In the genomic region with DNA sequence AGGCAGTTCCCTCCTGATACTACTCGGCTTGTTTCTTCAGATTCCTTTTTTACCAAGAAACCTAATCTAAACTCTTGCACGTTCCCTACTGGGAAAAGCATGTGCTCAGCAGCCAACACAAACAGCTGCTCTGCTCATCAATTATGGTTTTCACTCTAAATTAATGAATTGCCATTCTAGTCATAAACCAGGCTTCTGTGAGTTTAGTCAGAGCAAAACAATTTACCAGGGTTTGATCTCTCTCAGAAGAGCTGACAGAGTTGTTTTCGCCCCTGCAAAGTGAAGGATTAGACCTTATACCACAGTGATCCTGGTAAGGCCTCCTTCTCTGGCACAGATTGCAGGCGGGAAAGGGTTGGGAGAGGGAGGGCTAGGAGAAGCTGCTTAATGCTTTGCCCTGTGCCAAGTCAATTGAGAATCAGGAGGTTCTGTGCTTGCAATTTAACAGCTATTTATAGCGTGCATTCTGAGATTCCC, we compare ENCODE assay signal across 15 cellular contexts. TPM values are rescaled to one million over a fixed set of nuclear protein-coding genes. Genes with fewer than 3 reads are reported as not detected.
A peak's percentile ranks its signal among the peaks of the same experiment; 100 is the strongest.
DNase-seq lines count a peak whose midpoint lies in the region; ATAC-seq, FAIRE-seq and TF ChIP-seq lines count a peak whose summit lies in the region.
"Had no signal": no experiment of that assay in that cellular context is flagged by ENCODE, and none has a peak within 500 bp of the region (broad histone marks: within the 10 kb centered on the region; RNA-seq: fewer than 3 reads in every experiment).

No MANE protein-coding gene starts in this region.

- no peak overlapping the region for H3K4me3 Mint-ChIP-seq in stimulated activated memory B cell treated with anti-CD40 and anti-IgM and Interleukin-4, amounts not matched to agents 10 μg/mL and 1 μg/mL and 100 μg/mL, for 72 hours
- H3K4me3 Mint-ChIP-seq: immature natural killer cell had no signal

- H2BK120ac ChIP-seq in H1 (replicated peaks; ENCODE audit: low read depth, low read length), result no peak overlapping the region

- TF ChIP-seq RAD21 in H1 (IDR thresholded peaks at IDR 0.05 in 1 of 2, conservative IDR thresholded peaks at IDR 0.05 in 1 of 2; ENCODE audit: low read depth in 2 of 2, low read length in 2 of 2), result no peak

- H2BK12ac ChIP-seq in H1 (ENCODE audit: low read depth, low read length), result no peak overlapping the region

- H4K91ac ChIP-seq in H1 (replicated peaks; ENCODE audit: insufficient read length, low read length), result no peak overlapping the region

- H2AK5ac ChIP-seq in H1 (ENCODE audit: low read depth, low read length), result no peak overlapping the region

- H3K27ac Mint-ChIP-seq in stimulated activated memory B cell treated with anti-CD40 and anti-IgM and Interleukin-4, amounts not matched to agents 10 μg/mL and 1 μg/mL and 100 μg/mL, for 72 hours, result no peak overlapping the region
- H3K27ac Mint-ChIP-seq: immature natural killer cell had no signal

- H2BK15ac ChIP-seq in H1 (ENCODE audit: low read length), result no peak overlapping the region

- H4K8ac ChIP-seq in H1 (ENCODE audit: extremely low read depth, insufficient read depth, low read length), result no peak overlapping the region

- POLR2A ChIA-PET in H1 (lab: Charles Lee; ENCODE audit: partially characterized antibody), result no interaction called here

- H2BK5ac ChIP-seq in H1 (ENCODE audit: low read depth, low read length), result no peak overlapping the region

- intact Hi-C loops in stomach (cut with DNase I; ENCODE audit: low total_unique reads), result no loop called here

- no peak overlapping the region for H3K4me2 ChIP-seq in H1 (ENCODE audit: insufficient read depth in 1 of 2, low read depth in 2 of 2, low read length in 2 of 2)
- H3K4me2 ChIP-seq: BLaER1 treated with 17β-estradiol and CSF1 and Interleukin-3, amounts not matched to agents 10 nM and 100 nM; KMS-11 had no signal

- H3K23me2 ChIP-seq in H1 (ENCODE audit: low read depth, low read length), result no peaks in the 10 kb centered on the region

- no peak overlapping the region for H2BK20ac ChIP-seq in H1 (ENCODE audit: low read length)

- H3K4me3 ChIP-seq in H1 (ENCODE audit: extremely low read depth in 1 of 4, insufficient read depth in 2 of 4, low read depth in 3 of 4, low read length in 4 of 4), result no peak overlapping the region
- no peak overlapping the region for H3K4me3 ChIP-seq in stomach
- H3K4me3 ChIP-seq: BLaER1 treated with 17β-estradiol and CSF1 and Interleukin-3, amounts not matched to agents 10 nM and 100 nM; pancreas; testis had no signal

- H3K14ac ChIP-seq in H1 (ENCODE audit: insufficient read length), result no peak overlapping the region

- H3K79me2 ChIP-seq in H1 (ENCODE audit: control insufficient read depth in 1 of 2, insufficient read depth in 2 of 2, low read length in 2 of 2), result no peaks in the 10 kb centered on the region

- no peak for TF ChIP-seq EP300 in H1 (IDR thresholded peaks at IDR 0.05; ENCODE audit: borderline replicate concordance in 1 of 2, low read depth in 2 of 2, low read length in 2 of 2)
- no peak for TF ChIP-seq EP300 in stomach (IDR thresholded peaks at IDR 0.05)

- WGBS in H1 (ENCODE audit: extremely low coverage in 1 of 2, insufficient coverage in 1 of 2, insufficient read length in 1 of 2, insufficient replicate concordance in 2 of 2, low coverage in 1 of 2, low lambda C conversion rate in 2 of 2, missing lambda C conversion rate in 1 of 2), 2 experiments, result 80% methylated on average over 5 of the region's 5 CpGs; no CpG with 5 or more reads in 1 of the 2 experiments
- WGBS in stomach, 5 donors, result 41 to 74% (median 65%) methylated on average over 5 of the region's 5 CpGs

- no peak for ATAC-seq in GM18868 (IDR thresholded peaks at IDR 0.05; ENCODE audit: unreplicated experiment)
- no peak for ATAC-seq in stimulated activated memory B cell treated with anti-CD40 and anti-IgM and Interleukin-4, amounts not matched to agents 10 μg/mL and 1 μg/mL and 100 μg/mL, for 72 hours

- H3K4me1 ChIP-seq in H1 (replicated peaks in 1 of 4; ENCODE audit: control insufficient read depth in 3 of 4, insufficient read depth in 4 of 4, low read length in 3 of 4) (peaks cover 0 to 2% (median 0%) of the 10 kb centered on the region in 4 experiments; a peak in 2 of 7 replicates), stomach (peaks cover 23 to 56% (median 39%) of the 10 kb centered on the region in 4 donors)

- TF ChIP-seq CTCF in H1 (IDR thresholded peaks at IDR 0.05; ENCODE audit: control extremely low read depth in 1 of 3, insufficient read depth in 1 of 3, low read depth in 1 of 3, low read length in 3 of 3), result no peak
- TF ChIP-seq CTCF in stomach (IDR thresholded peaks at IDR 0.05), result no peak

- no peak overlapping the region for H3K56ac ChIP-seq in H1 (replicated peaks; ENCODE audit: insufficient read length, low read depth, low read length)

- H3K23ac ChIP-seq in H1 (ENCODE audit: insufficient read length), result no peak overlapping the region

- H3K9ac ChIP-seq in H1 (replicated peaks in 1 of 4; ENCODE audit: extremely low read depth in 1 of 4, low read depth in 3 of 4, low read length in 3 of 4), result no peak overlapping the region
- H3K9ac ChIP-seq: BLaER1 treated with 17β-estradiol and CSF1 and Interleukin-3, amounts not matched to agents 10 nM and 100 nM; KMS-11 had no signal

- 0 out of 2 replicates have a peak overlapping the region, but pooled peaks have one; percentile 40 for H2AFZ ChIP-seq in H1 (ENCODE audit: low read length)

- no peaks in the 10 kb centered on the region for H3K79me1 ChIP-seq in H1 (ENCODE audit: low read depth, low read length)

- no peak for FAIRE-seq in H1 (lab: Jason Lieb, UNC)
- FAIRE-seq: pancreas had no signal

- H3K18ac ChIP-seq in H1 (ENCODE audit: extremely low read depth, low read length), result no peak overlapping the region

- no peaks in the 10 kb centered on the region for H3K27me3 Mint-ChIP-seq in stimulated activated memory B cell treated with anti-CD40 and anti-IgM and Interleukin-4, amounts not matched to agents 10 μg/mL and 1 μg/mL and 100 μg/mL, for 72 hours

- no peaks in the 10 kb centered on the region for H3K27me3 ChIP-seq in H1 (replicated peaks in 1 of 4; ENCODE audit: control insufficient read depth in 3 of 4, extremely low read depth in 1 of 4, insufficient read depth in 3 of 4, low read length in 3 of 4)
- H3K27me3 ChIP-seq in stomach, result no peaks in the 10 kb centered on the region
- H3K27me3 ChIP-seq: BLaER1 treated with 17β-estradiol and CSF1 and Interleukin-3, amounts not matched to agents 10 nM and 100 nM; pancreas; testis had no signal

- H3K27ac ChIP-seq in H1 (ENCODE audit: low read depth, low read length) (no peak overlapping the region), stomach (peak overlapping the region in 3 of 5 donors; percentile 7 to 76 (median 51))
- H3K27ac ChIP-seq: BLaER1 treated with 17β-estradiol and CSF1 and Interleukin-3, amounts not matched to agents 10 nM and 100 nM; KMS-11; pancreas; testis had no signal

- H3K9me3 Mint-ChIP-seq in stimulated activated memory B cell treated with anti-CD40 and anti-IgM and Interleukin-4, amounts not matched to agents 10 μg/mL and 1 μg/mL and 100 μg/mL, for 72 hours, result no peaks in the 10 kb centered on the region
- H3K9me3 Mint-ChIP-seq: immature natural killer cell had no signal

- H3K4me1 Mint-ChIP-seq in stimulated activated memory B cell treated with anti-CD40 and anti-IgM and Interleukin-4, amounts not matched to agents 10 μg/mL and 1 μg/mL and 100 μg/mL, for 72 hours, result peaks cover 6% of the 10 kb centered on the region
- H3K4me1 Mint-ChIP-seq: immature natural killer cell had no signal

- H3K36me3 Mint-ChIP-seq in stimulated activated memory B cell treated with anti-CD40 and anti-IgM and Interleukin-4, amounts not matched to agents 10 μg/mL and 1 μg/mL and 100 μg/mL, for 72 hours, result no peaks in the 10 kb centered on the region
- H3K36me3 Mint-ChIP-seq: immature natural killer cell had no signal

- no peak overlapping the region for H3K4ac ChIP-seq in H1 (replicated peaks; ENCODE audit: insufficient read length, low read depth, low read length)

- CTCF ChIA-PET in H1 (lab: Charles Lee; ENCODE audit: partially characterized antibody), result interaction anchor here (1.1 kb wide), 1 partner anchor 22 kb away, joined by 3 read pairs; no protein-coding TSS in a partner anchor

- DNase-seq in NCI-H1694 (lab: John Stamatoyannopoulos, UW) (peak; percentile 64), H1 (ENCODE audit: low read depth in 1 of 2, low spot score in 2 of 2) (no peak), mesenteric fat pad (ENCODE audit: low spot score) (peak; percentile 20), stomach (no peak), NCI-H128 (lab: John Stamatoyannopoulos, UW; ENCODE audit: unreplicated experiment) (no peak)
- DNase-seq: DMS79, immature natural killer cell, NCI-H1417, NCI-H226, pancreas, testis had no signal

- H3K9me3 ChIP-seq in H1 (ENCODE audit: insufficient read depth in 2 of 2, low read depth in 1 of 2, low read length in 1 of 2), result no peaks in the 10 kb centered on the region
- no peaks in the 10 kb centered on the region for H3K9me3 ChIP-seq in stomach
- H3K9me3 ChIP-seq: BLaER1 treated with 17β-estradiol and CSF1 and Interleukin-3, amounts not matched to agents 10 nM and 100 nM; pancreas; testis had no signal

- TF ChIP-seq POLR2A in H1 (IDR thresholded peaks at IDR 0.05; ENCODE audit: control extremely low read depth in 1 of 2, low read depth in 2 of 2, low read length in 2 of 2) (no peak), stomach (IDR thresholded peaks at IDR 0.05) (no peak)

- H3K36me3 ChIP-seq in H1 (ENCODE audit: control insufficient read depth in 2 of 4, insufficient read depth in 4 of 4, low read length in 3 of 4), result no peaks in the 10 kb centered on the region
- H3K36me3 ChIP-seq in stomach, result no peaks in the 10 kb centered on the region
- H3K36me3 ChIP-seq: BLaER1 treated with 17β-estradiol and CSF1 and Interleukin-3, amounts not matched to agents 10 nM and 100 nM; pancreas had no signal

- no peak overlapping the region for H4K5ac ChIP-seq in H1 (ENCODE audit: insufficient read length, low read depth, low read length)

- H4K20me1 ChIP-seq in H1 (replicated peaks in 1 of 2; ENCODE audit: control insufficient read depth in 1 of 2, insufficient read depth in 2 of 2, low read length in 2 of 2), result no peaks in the 10 kb centered on the region
- H4K20me1 ChIP-seq: BLaER1 treated with 17β-estradiol and CSF1 and Interleukin-3, amounts not matched to agents 10 nM and 100 nM had no signal

TF ChIP-seq in H1, 55 proteins besides CTCF, POLR2A, EP300 and RAD21 (continues in another document):
- no peak for TF ChIP-seq POU5F1 (IDR thresholded peaks at IDR 0.05; ENCODE audit: low read depth, low read length)

RNA-seq across cellular contexts. Expression of gene REEP1, which starts 57.2 kb away (rescaled TPM):
- total RNA-seq in H1 (2021; fragmentation: NEBNext Ultra II Directional; extraction: Animal tissue kit (Norgen Biotek cat#: 25700)), result 1.5 TPM in 2 replicates
- polyA plus RNA-seq in H1 (2011; rRNA removed) (0.44 and 0.74 TPM in 2 replicates), stomach (1 to 10 TPM; 2.9 to 5.4 (median 3.0) TPM)
- polyA plus RNA-seq in H1 (2011; cell fraction: cytosol; rRNA removed), result 0.80 TPM
- 1.5 TPM for polyA plus RNA-seq in H1 (2011; cell fraction: nucleus; rRNA removed)
- 0.71 to 0.86 TPM (median 0.74 TPM) in 4 replicates for polyA plus RNA-seq in H1 (2012, experiment 1 of 2)
- polyA plus RNA-seq in H1 (2012, experiment 2 of 2), result 0.09 TPM
- 1.2 TPM for polyA plus RNA-seq in H1 (2013, experiment 1 of 2)
- polyA plus RNA-seq in H1 (2013, experiment 2 of 2), result 1.0 TPM
- polyA minus RNA-seq in H1 (2011; rRNA and poly(A)+ RNA removed), result 0.88 and 1.5 TPM in 2 replicates
- polyA minus RNA-seq in H1 (2011; cell fraction: cytosol; rRNA and poly(A)+ RNA removed), result 0.73 TPM
- polyA minus RNA-seq in H1 (2011; cell fraction: nucleus; rRNA and poly(A)+ RNA removed), result 1.6 TPM
- total RNA-seq in mesenteric fat pad (0.96 TPM), stomach (10 to 100 TPM in 3 of 5 donors, 1 to 10 TPM in 1, not detected in 1; 6.4 to 29.9 (median 19.8) TPM)
- polyA plus RNA-seq: immature natural killer cell had no signal

Comparison
In these comparisons a context has a peak if more than half of its experiments do, and no peak if none do; other contexts are left out.
1. DNase-seq: peak in NCI-H1694 (single experiment) and mesenteric fat pad (single experiment); none in H1 (0 of 2), stomach (single experiment) and NCI-H128 (single experiment).